ENCODE assay signal across 17 cellular contexts in the genomic region with DNA sequence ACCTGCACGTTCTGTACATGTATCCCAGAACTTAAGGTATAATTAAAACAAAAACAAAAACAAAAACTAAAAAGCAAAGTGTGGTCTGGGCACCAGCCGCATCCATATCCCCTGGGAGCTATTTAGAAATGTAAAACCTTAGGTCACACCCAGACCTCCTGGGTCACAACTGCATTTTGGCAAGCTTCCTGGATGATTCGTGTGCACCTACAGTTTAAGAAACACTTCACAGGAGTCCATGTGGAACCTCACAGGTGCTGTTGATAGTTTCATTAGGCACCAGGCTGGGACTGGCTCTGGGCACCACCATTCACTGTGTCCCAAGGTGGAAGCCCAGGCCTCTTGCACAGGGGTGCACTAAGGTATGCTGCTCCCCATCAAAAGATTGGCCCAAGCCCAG.
"Had no signal": no experiment of that assay in that cellular context is flagged by ENCODE, and none has a peak within 500 bp of the region (broad histone marks: within the 10 kb centered on the region; RNA-seq: fewer than 3 reads in every experiment).

No MANE protein-coding gene starts in this region.

- H3K27ac Mint-ChIP-seq: naive thymus-derived CD4-positive, alpha-beta T cell; nephron progenitor cell; stimulated activated memory B cell treated with anti-CD40 and anti-IgM and Interleukin-4, amounts not matched to agents 10 μg/mL and 1 μg/mL and 100 μg/mL, for 72 hours; stimulated activated naive CD8-positive, alpha-beta T cell treated with anti-CD3 and anti-CD28 coated beads, Interleukin-15, Interleukin-2, amounts not matched to agents 100 ng/mL and 50 ng/mL, for 24 hours had no signal

- DNase-seq: dermis blood vessel endothelial cell; heart left ventricle; hippocampal formation; kidney glomerular epithelial cell; naive thymus-derived CD4-positive, alpha-beta T cell; nephron progenitor cell; psoas muscle; retina; spleen; stimulated activated CD4-positive, alpha-beta T cell treated with anti-CD3 and anti-CD28 coated beads, Interleukin-15, amount 100 ng/mL, for 24 hours; stimulated activated CD4-positive, alpha-beta T cell treated with anti-CD3 and anti-CD28 coated beads, Interleukin-1b, Interleukin-23, amount 100 ng/mL, for 48 hours; stimulated activated CD4-positive, alpha-beta T cell treated with anti-CD3 and anti-CD28 coated beads, Interleukin-4, amount 100 ng/mL, for 24 hours; tibial artery; upper lobe of left lung; uterus had no signal

- H3K36me3 Mint-ChIP-seq: naive thymus-derived CD4-positive, alpha-beta T cell; stimulated activated memory B cell treated with anti-CD40 and anti-IgM and Interleukin-4, amounts not matched to agents 10 μg/mL and 1 μg/mL and 100 μg/mL, for 72 hours had no signal

- H3K4me3 Mint-ChIP-seq: naive thymus-derived CD4-positive, alpha-beta T cell; nephron progenitor cell; stimulated activated memory B cell treated with anti-CD40 and anti-IgM and Interleukin-4, amounts not matched to agents 10 μg/mL and 1 μg/mL and 100 μg/mL, for 72 hours; stimulated activated naive CD8-positive, alpha-beta T cell treated with anti-CD3 and anti-CD28 coated beads, Interleukin-15, Interleukin-2, amounts not matched to agents 100 ng/mL and 50 ng/mL, for 24 hours had no signal

- H3K9me3 Mint-ChIP-seq: stimulated activated naive CD8-positive, alpha-beta T cell treated with anti-CD3 and anti-CD28 coated beads, Interleukin-15, Interleukin-2, amounts not matched to agents 100 ng/mL and 50 ng/mL, for 24 hours had no signal

- H3K4me1 Mint-ChIP-seq: naive thymus-derived CD4-positive, alpha-beta T cell; stimulated activated memory B cell treated with anti-CD40 and anti-IgM and Interleukin-4, amounts not matched to agents 10 μg/mL and 1 μg/mL and 100 μg/mL, for 72 hours had no signal
